1 cellular context compared by ENCODE assay signal in the genomic region with DNA sequence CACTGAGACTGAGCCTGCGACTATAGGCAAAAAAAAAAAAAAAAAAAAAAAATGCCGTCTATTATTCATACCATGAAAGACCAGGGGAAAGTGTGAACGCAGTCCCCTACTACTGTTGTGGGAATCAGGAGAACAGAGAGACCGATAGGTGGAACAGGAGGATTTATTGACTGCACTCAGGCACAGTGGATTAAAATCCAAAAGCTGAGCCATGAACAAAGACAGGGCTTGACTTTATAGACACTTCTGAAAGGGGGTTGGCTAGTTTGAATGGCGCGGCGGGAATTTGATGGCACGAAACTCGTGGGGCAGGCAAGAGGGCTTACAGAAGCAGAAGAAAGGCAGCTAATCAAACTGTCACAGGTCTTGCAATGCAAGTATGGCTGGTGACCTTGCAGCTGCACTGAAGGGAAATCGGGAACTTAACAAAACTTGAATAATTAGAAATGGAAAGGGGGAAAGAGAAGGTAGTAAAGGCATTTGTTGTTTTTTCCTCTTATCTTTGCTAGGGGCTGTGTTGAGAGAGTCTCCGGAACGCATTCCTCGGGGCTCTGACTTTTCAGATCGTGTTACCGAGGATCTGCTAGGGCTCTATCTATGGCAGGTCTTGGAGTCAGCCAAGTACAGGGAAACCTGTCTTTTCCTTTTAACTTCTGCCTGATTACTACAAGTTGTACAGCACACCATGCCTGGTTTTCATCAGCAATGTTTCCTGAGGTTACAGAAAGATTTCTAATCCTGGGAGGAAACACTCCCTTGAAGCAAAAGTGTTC. TPM values are rescaled to one million over a fixed set of nuclear protein-coding genes. Genes with fewer than 3 reads are reported as not detected.
"Had no signal": no experiment of that assay in that cellular context is flagged by ENCODE, and none has a peak within 500 bp of the region (broad histone marks: within the 10 kb centered on the region; RNA-seq: fewer than 3 reads in every experiment).

No MANE protein-coding gene starts in this region.

RNA-seq across cellular contexts. Expression of a gene that starts 7.5 kb away (rescaled TPM):
- polyA plus RNA-seq: small intestine had no signal
